Comparison of ENCODE assay signal across 1 cellular context in genomic region chr19:39409886-39410619, GRCh38.
TF ChIP-seq lines count a peak whose summit lies in the region.

No MANE protein-coding gene starts in this region.

TF ChIP-seq in endothelial cell of umbilical vein, 7 proteins besides CTCF, POLR2A, EP300 and RAD21:
- TF ChIP-seq EZH2 (IDR thresholded peaks at IDR 0.05; ENCODE audit: borderline replicate concordance, low read depth, low read length, severe bottlenecking) (no peak), POLR2AphosphoS5 (IDR thresholded peaks at IDR 0.05; ENCODE audit: insufficient read depth, low read depth, low read length) (peak; percentile 67), JUN (IDR thresholded peaks at IDR 0.05; ENCODE audit: borderline replicate concordance, insufficient read depth, insufficient read length, low read depth) (no peak)
